ENCODE assay signal across 11 cellular contexts in genomic region chr2:189350515-189351209, GRCh38.
DNase-seq lines count a peak whose midpoint lies in the region; ATAC-seq and TF ChIP-seq lines count a peak whose summit lies in the region.
"Had no signal": no experiment of that assay in that cellular context is flagged by ENCODE, and none has a peak within 500 bp of the region (broad histone marks: within the 10 kb centered on the region; RNA-seq: fewer than 3 reads in every experiment).

No MANE protein-coding gene starts in this region.

- no peak overlapping the region for H3K4me3 Mint-ChIP-seq in neural crest cell

- H3K27me3 ChIP-seq in ACC112 (ENCODE audit: insufficient read depth, low read length) (no peaks in the 10 kb centered on the region), SJCRH30 (no peaks in the 10 kb centered on the region)
- H3K27me3 ChIP-seq: BLaER1 treated with 17β-estradiol and CSF1 and Interleukin-3, amounts not matched to agents 10 nM and 100 nM had no signal

- DNase-seq in SJCRH30: peak; percentile 48 to 71
- DNase-seq in fibroblast of the aortic adventitia (ENCODE audit: low read depth): peak; percentile 97
- DNase-seq in neural crest cell (ENCODE audit: low read depth, low spot score): no peak
- DNase-seq in RPMI8226: no peak
- no peak for DNase-seq in Ammon's horn (ENCODE audit: low spot score)
- DNase-seq: activated CD8-positive, alpha-beta memory T cell treated with anti-CD3 and anti-CD28 coated beads for 24 hours; NCI-H1092 had no signal

- no peaks in the 10 kb centered on the region for H3K79me2 ChIP-seq in ACC112 (ENCODE audit: control insufficient read depth, insufficient read depth, low read length, unreplicated experiment)

- TF ChIP-seq POLR2A in GM18505 (IDR thresholded peaks at IDR 0.05; ENCODE audit: borderline replicate concordance, extremely low read depth, insufficient read depth, insufficient read length): no peak

- H2AFZ ChIP-seq in ACC112 (ENCODE audit: low read length, unreplicated experiment): peak overlapping the region; percentile 72

- H3K27ac ChIP-seq in ACC112 (ENCODE audit: low read depth, low read length): peak overlapping the region; percentile 95
- H3K27ac ChIP-seq in SJCRH30: no peak overlapping the region
- H3K27ac ChIP-seq: BLaER1 treated with 17β-estradiol and CSF1 and Interleukin-3, amounts not matched to agents 10 nM and 100 nM had no signal

- H3K27ac Mint-ChIP-seq in neural crest cell (ENCODE audit: unreplicated experiment): peak overlapping the region; percentile 8

- peaks cover 29% of the 10 kb centered on the region for H3K4me1 ChIP-seq in ACC112 (ENCODE audit: control insufficient read depth, insufficient read depth, low read length, unreplicated experiment)
- peaks cover 16% of the 10 kb centered on the region for H3K4me1 ChIP-seq in SJCRH30

- ATAC-seq in GM21526 (IDR thresholded peaks at IDR 0.05; ENCODE audit: low FRiP score, unreplicated experiment): no peak
- no peak for ATAC-seq in GM18505 (IDR thresholded peaks at IDR 0.05; ENCODE audit: unreplicated experiment)

- no peaks in the 10 kb centered on the region for H3K4me1 Mint-ChIP-seq in neural crest cell

- H3K4me3 ChIP-seq in ACC112 (ENCODE audit: low read depth, low read length) (no peak overlapping the region), SJCRH30 (no peak overlapping the region), fibroblast of the aortic adventitia (ENCODE audit: low read depth, low read length) (no peak overlapping the region)
- H3K4me3 ChIP-seq: BLaER1 treated with 17β-estradiol and CSF1 and Interleukin-3, amounts not matched to agents 10 nM and 100 nM had no signal

- H3K9me3 ChIP-seq in SJCRH30 (replicated peaks): peaks cover 11% of the 10 kb centered on the region; the same call in 1 of the 2 replicates

- peaks cover 10% of the 10 kb centered on the region for H3K36me3 ChIP-seq in ACC112 (ENCODE audit: insufficient read depth, low read length)
- H3K36me3 ChIP-seq in SJCRH30: no peaks in the 10 kb centered on the region
- H3K36me3 ChIP-seq: BLaER1 treated with 17β-estradiol and CSF1 and Interleukin-3, amounts not matched to agents 10 nM and 100 nM had no signal

- H3K9me3 Mint-ChIP-seq in neural crest cell: peaks cover 5% of the 10 kb centered on the region

- no peaks in the 10 kb centered on the region for H3K36me3 Mint-ChIP-seq in neural crest cell (ENCODE audit: low read depth)

- TF ChIP-seq CTCF in fibroblast of the aortic adventitia (IDR thresholded peaks at IDR 0.05; ENCODE audit: insufficient read depth, low read length) (no peak), neural crest cell (conservative IDR thresholded peaks at IDR 0.05) (no peak)

- H3K27me3 Mint-ChIP-seq in neural crest cell (ENCODE audit: low read depth): no peaks in the 10 kb centered on the region

Comparison
In these comparisons a context has a peak if more than half of its experiments do, and no peak if none do; other contexts are left out.
1. DNase-seq: peak in SJCRH30 (2 of 2) and fibroblast of the aortic adventitia (single experiment); none in neural crest cell (single experiment), RPMI8226 (single experiment) and Ammon's horn (single experiment).